ENCODE assay signal across 25 cellular contexts in the genomic region with DNA sequence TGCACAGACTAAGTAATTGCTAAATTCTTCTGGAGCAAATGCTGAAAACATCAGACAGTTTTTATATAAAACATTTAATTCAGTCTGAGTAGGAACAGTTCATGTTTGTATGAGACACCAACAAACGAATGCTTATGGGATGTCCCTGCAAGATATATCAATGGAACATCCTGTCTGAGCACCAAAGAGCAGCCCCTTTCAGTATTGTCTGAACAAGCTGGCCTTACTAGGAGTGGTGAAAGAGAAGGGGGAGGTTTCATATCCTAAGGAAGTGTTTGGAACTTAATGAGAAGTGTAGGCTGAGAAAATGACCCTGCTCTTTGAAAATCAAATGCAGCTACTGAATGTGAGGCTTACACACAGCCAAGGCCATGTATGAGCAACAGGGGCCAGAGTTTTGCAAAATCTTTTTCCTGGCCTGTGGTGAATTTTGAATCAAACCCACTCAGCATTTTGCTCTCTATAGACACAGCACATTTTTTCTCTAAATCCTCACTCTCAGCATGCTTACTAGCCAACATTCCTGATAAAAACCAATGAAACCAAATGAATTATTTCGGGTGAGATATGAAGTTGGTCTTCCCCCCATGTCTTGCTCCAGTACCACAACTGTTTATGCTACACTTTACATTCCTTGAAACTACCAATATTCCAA.
DNase-seq lines count a peak whose midpoint lies in the region; ATAC-seq, FAIRE-seq and TF ChIP-seq lines count a peak whose summit lies in the region.
"Had no signal": no experiment of that assay in that cellular context is flagged by ENCODE, and none has a peak within 500 bp of the region (broad histone marks: within the 10 kb centered on the region; RNA-seq: fewer than 3 reads in every experiment).

No MANE protein-coding gene starts in this region.

- H3K4ac ChIP-seq in H1 (replicated peaks; ENCODE audit: insufficient read length, low read depth, low read length), result no peak overlapping the region
- no peak overlapping the region for H3K4ac ChIP-seq in mesenchymal stem cell (ENCODE audit: low read depth in 1 of 2, low read length in 2 of 2)

- H3K9me3 Mint-ChIP-seq in neural progenitor cell, result peaks cover 2% of the 10 kb centered on the region
- H3K9me3 Mint-ChIP-seq in stimulated activated naive CD8-positive, alpha-beta T cell treated with anti-CD3 and anti-CD28 coated beads, Interleukin-15, amount 100 ng/mL, for 72 hours, result no peaks in the 10 kb centered on the region
- H3K9me3 Mint-ChIP-seq: activated B cell treated with CpG ODN at 0.5 μM for 24 hours; activated naive CD8-positive, alpha-beta T cell treated with anti-CD3 and anti-CD28 coated beads, Interleukin-2, amount 10 ng/mL, durations not matched to agents 7 days and 5 days; type B pancreatic cell had no signal

- H3K4me3 ChIP-seq in AG10803 (ENCODE audit: low read length), result no peak overlapping the region
- H3K4me3 ChIP-seq in SJSA1, result no peak overlapping the region
- H3K4me3 ChIP-seq in H1 (ENCODE audit: extremely low read depth in 1 of 4, insufficient read depth in 2 of 4, low read depth in 3 of 4, low read length in 4 of 4), result no peak overlapping the region
- H3K4me3 ChIP-seq in mesenchymal stem cell (ENCODE audit: insufficient read depth in 1 of 2, low read depth in 1 of 2, low read length in 2 of 2), result no peak overlapping the region
- no peak overlapping the region for H3K4me3 ChIP-seq in neural progenitor cell
- no peak overlapping the region for H3K4me3 ChIP-seq in PC-9
- H3K4me3 ChIP-seq: coronary artery, heart left ventricle, skin epidermis had no signal

- intact Hi-C loops in PC-9 (cut with micrococcal nuclease; ENCODE audit: unreplicated experiment), result no loop called here

- H4K5ac ChIP-seq in H1 (ENCODE audit: insufficient read length, low read depth, low read length), result no peak overlapping the region

- no peak overlapping the region for H3K23ac ChIP-seq in H1 (ENCODE audit: insufficient read length)
- no peak overlapping the region for H3K23ac ChIP-seq in mesenchymal stem cell (ENCODE audit: low read length in 2 of 2)

- H3K18ac ChIP-seq in H1 (ENCODE audit: extremely low read depth, low read length), result no peak overlapping the region
- no peak overlapping the region for H3K18ac ChIP-seq in mesenchymal stem cell (ENCODE audit: low read depth in 1 of 2, low read length in 2 of 2)

- H4K20me1 ChIP-seq in H1 (replicated peaks in 1 of 2; ENCODE audit: control insufficient read depth in 1 of 2, insufficient read depth in 2 of 2, low read length in 2 of 2), result no peaks in the 10 kb centered on the region
- no peaks in the 10 kb centered on the region for H4K20me1 ChIP-seq in neural progenitor cell (ENCODE audit: low read depth)
- H4K20me1 ChIP-seq in PC-9 (ENCODE audit: insufficient read depth), result no peaks in the 10 kb centered on the region

- H3K4me1 ChIP-seq in SJSA1 (replicated peaks), result peaks cover 54% of the 10 kb centered on the region
- no peaks in the 10 kb centered on the region for H3K4me1 ChIP-seq in H1 (replicated peaks in 1 of 4; ENCODE audit: control insufficient read depth in 3 of 4, insufficient read depth in 4 of 4, low read length in 3 of 4)
- no peaks in the 10 kb centered on the region for H3K4me1 ChIP-seq in mesenchymal stem cell (ENCODE audit: control insufficient read depth, insufficient read depth, low read depth, low read length)
- H3K4me1 ChIP-seq in neural progenitor cell, result peaks cover 4% of the 10 kb centered on the region
- H3K4me1 ChIP-seq in PC-9 (replicated peaks; ENCODE audit: insufficient read depth), result no peaks in the 10 kb centered on the region
- H3K4me1 ChIP-seq: heart left ventricle had no signal

- DNase-seq in AG10803 (ENCODE audit: low read depth), result peak; percentile 34
- peak in 1 of 2 experiments; percentile 16 for DNase-seq in SJSA1 (ENCODE audit: low read depth in 1 of 2, low spot score in 2 of 2)
- no peak for DNase-seq in H1 (ENCODE audit: low read depth in 1 of 2, low spot score in 2 of 2)
- DNase-seq in mesenchymal stem cell, result peak; percentile 43
- DNase-seq in neural progenitor cell (ENCODE audit: low spot score), result no peak
- no peak for DNase-seq in PC-9
- DNase-seq in pons (ENCODE audit: low spot score), result no peak
- no peak for DNase-seq in stimulated activated naive CD8-positive, alpha-beta T cell treated with anti-CD3 and anti-CD28 coated beads, Interleukin-15, amount 100 ng/mL, for 72 hours
- DNase-seq: activated B cell treated with CpG ODN at 0.5 μM for 24 hours; activated CD4-positive, alpha-beta T cell treated with anti-CD3 and anti-CD28 coated beads, Interleukin-2, amount 50 U/mL, for 48 hours; activated CD8-positive, alpha-beta memory T cell treated with anti-CD3 and anti-CD28 coated beads, Interleukin-2, amount 50 U/mL, for 4 hours; activated naive CD8-positive, alpha-beta T cell treated with anti-CD3 and anti-CD28 coated beads, Interleukin-2, amount 10 ng/mL, durations not matched to agents 7 days and 5 days; C1 segment of cervical spinal cord; Calu3; heart left ventricle; left cardiac atrium; mesendoderm; NCI-H1105; NCI-H2081 treated with DMSO at 0.1 percent for 48 hours; NCI-H774; nucleus accumbens; stimulated activated CD4-positive, alpha-beta T cell treated with anti-CD3 and anti-CD28 coated beads, Interleukin-1b, Interleukin-23, amount 100 ng/mL, for 48 hours had no signal

- no peaks in the 10 kb centered on the region for H3K27me3 Mint-ChIP-seq in neural progenitor cell (ENCODE audit: insufficient read depth, low read depth)
- H3K27me3 Mint-ChIP-seq in stimulated activated naive CD8-positive, alpha-beta T cell treated with anti-CD3 and anti-CD28 coated beads, Interleukin-15, amount 100 ng/mL, for 72 hours, result no peaks in the 10 kb centered on the region
- H3K27me3 Mint-ChIP-seq: activated B cell treated with CpG ODN at 0.5 μM for 24 hours; activated naive CD8-positive, alpha-beta T cell treated with anti-CD3 and anti-CD28 coated beads, Interleukin-2, amount 10 ng/mL, durations not matched to agents 7 days and 5 days; type B pancreatic cell had no signal

- H3F3A ChIP-seq in neural progenitor cell (ENCODE audit: low read depth), result peaks cover 17% of the 10 kb centered on the region
- H3F3A ChIP-seq in PC-9 (ENCODE audit: insufficient read depth, low read depth), result no peaks in the 10 kb centered on the region; the same call in 1 of the 2 replicates

- H3K23me2 ChIP-seq in H1 (ENCODE audit: low read depth, low read length), result no peaks in the 10 kb centered on the region

- peak; percentile 28 for FAIRE-seq in H1 (lab: Jason Lieb, UNC)

- H2BK120ac ChIP-seq in H1 (replicated peaks; ENCODE audit: low read depth, low read length), result no peak overlapping the region
- H2BK120ac ChIP-seq in mesenchymal stem cell (ENCODE audit: low read depth, low read length), result no peak overlapping the region

- H3K9ac ChIP-seq in H1 (replicated peaks in 1 of 4; ENCODE audit: extremely low read depth in 1 of 4, low read depth in 3 of 4, low read length in 3 of 4), result no peak overlapping the region; a peak in 1 of 7 replicates
- H3K9ac ChIP-seq in mesenchymal stem cell (ENCODE audit: low read length), result no peak overlapping the region
- no peak overlapping the region for H3K9ac ChIP-seq in neural progenitor cell

- H3K56ac ChIP-seq in H1 (replicated peaks; ENCODE audit: insufficient read length, low read depth, low read length), result no peak overlapping the region

- no peak overlapping the region for H2BK20ac ChIP-seq in H1 (ENCODE audit: low read length)

- no peaks in the 10 kb centered on the region for H3K9me2 ChIP-seq in PC-9 (ENCODE audit: insufficient read depth)

- H4K8ac ChIP-seq in H1 (ENCODE audit: extremely low read depth, insufficient read depth, low read length) (no peak overlapping the region), mesenchymal stem cell (ENCODE audit: low read length) (no peak overlapping the region)

- POLR2A ChIA-PET in H1 (lab: Charles Lee; ENCODE audit: partially characterized antibody), result no interaction called here
- POLR2A ChIA-PET in PC-9 (lab: Charles Lee; ENCODE audit: unreplicated experiment), result interaction anchor here (0.6 kb wide), 1 partner anchor 154 kb away, joined by 3 read pairs; no protein-coding TSS in a partner anchor

- no peak overlapping the region for H2BK5ac ChIP-seq in H1 (ENCODE audit: low read depth, low read length)
- H2BK5ac ChIP-seq in mesenchymal stem cell (ENCODE audit: low read depth, low read length, poor library complexity, severe bottlenecking), result peak overlapping the region; percentile 19

- H3K4me1 Mint-ChIP-seq in neural progenitor cell, result peaks cover 9% of the 10 kb centered on the region
- H3K4me1 Mint-ChIP-seq in stimulated activated naive CD8-positive, alpha-beta T cell treated with anti-CD3 and anti-CD28 coated beads, Interleukin-15, amount 100 ng/mL, for 72 hours, result no peaks in the 10 kb centered on the region
- H3K4me1 Mint-ChIP-seq: activated B cell treated with CpG ODN at 0.5 μM for 24 hours; activated naive CD8-positive, alpha-beta T cell treated with anti-CD3 and anti-CD28 coated beads, Interleukin-2, amount 10 ng/mL, durations not matched to agents 7 days and 5 days had no signal

- no peak for ATAC-seq in stimulated activated naive CD8-positive, alpha-beta T cell treated with anti-CD3 and anti-CD28 coated beads, Interleukin-15, amount 100 ng/mL, for 72 hours
- ATAC-seq: heart left ventricle, left cardiac atrium had no signal

- CTCF ChIA-PET in H1 (lab: Charles Lee; ENCODE audit: partially characterized antibody), result no interaction called here
- CTCF ChIA-PET in PC-9 (lab: Charles Lee), result no interaction called here

- no peak overlapping the region for H2BK12ac ChIP-seq in H1 (ENCODE audit: low read depth, low read length)
- no peak overlapping the region for H2BK12ac ChIP-seq in mesenchymal stem cell (ENCODE audit: low read length in 2 of 2)

- no peak for TF ChIP-seq RAD21 in H1 (IDR thresholded peaks at IDR 0.05 in 1 of 2, conservative IDR thresholded peaks at IDR 0.05 in 1 of 2; ENCODE audit: low read depth in 2 of 2, low read length in 2 of 2)

- BruUV-seq in PC-9 (replicated peaks; lab: Mats Ljungman, UMichigan), result no TSS peak

- H3K9me3 ChIP-seq in SJSA1 (replicated peaks), result no peaks in the 10 kb centered on the region
- H3K9me3 ChIP-seq in H1 (ENCODE audit: insufficient read depth in 2 of 2, low read depth in 1 of 2, low read length in 1 of 2), result no peaks in the 10 kb centered on the region
- H3K9me3 ChIP-seq in mesenchymal stem cell (ENCODE audit: control insufficient read depth, low read length), result no peaks in the 10 kb centered on the region
- no peaks in the 10 kb centered on the region for H3K9me3 ChIP-seq in neural progenitor cell (ENCODE audit: low read depth)
- no peaks in the 10 kb centered on the region for H3K9me3 ChIP-seq in PC-9 (ENCODE audit: insufficient read depth, low read depth)
- H3K9me3 ChIP-seq: heart left ventricle had no signal

- no peak overlapping the region for H4K91ac ChIP-seq in H1 (replicated peaks; ENCODE audit: insufficient read length, low read length)
- no peak overlapping the region for H4K91ac ChIP-seq in mesenchymal stem cell (ENCODE audit: low read length)

- H3K79me1 ChIP-seq in H1 (ENCODE audit: low read depth, low read length), result no peaks in the 10 kb centered on the region
- no peaks in the 10 kb centered on the region for H3K79me1 ChIP-seq in mesenchymal stem cell (replicated peaks; ENCODE audit: low read length, poor library complexity, severe bottlenecking)

- H3K27ac ChIP-seq in SJSA1, result peak overlapping the region; percentile 44; the same call in 1 of the 2 replicates
- H3K27ac ChIP-seq in H1 (ENCODE audit: low read depth, low read length), result no peak overlapping the region
- H3K27ac ChIP-seq in mesenchymal stem cell (ENCODE audit: low read length, poor library complexity, severe bottlenecking), result no peak overlapping the region
- no peak overlapping the region for H3K27ac ChIP-seq in neural progenitor cell
- no peak overlapping the region for H3K27ac ChIP-seq in PC-9
- H3K27ac ChIP-seq: coronary artery, heart left ventricle, skin epidermis had no signal

- no peak overlapping the region for H3K27ac Mint-ChIP-seq in neural progenitor cell
- H3K27ac Mint-ChIP-seq in stimulated activated naive CD8-positive, alpha-beta T cell treated with anti-CD3 and anti-CD28 coated beads, Interleukin-15, amount 100 ng/mL, for 72 hours, result no peak overlapping the region
- H3K27ac Mint-ChIP-seq: activated B cell treated with CpG ODN at 0.5 μM for 24 hours; activated naive CD8-positive, alpha-beta T cell treated with anti-CD3 and anti-CD28 coated beads, Interleukin-2, amount 10 ng/mL, durations not matched to agents 7 days and 5 days; type B pancreatic cell had no signal

- TF ChIP-seq EP300 in H1 (IDR thresholded peaks at IDR 0.05; ENCODE audit: borderline replicate concordance in 1 of 2, low read depth in 2 of 2, low read length in 2 of 2), result no peak

- H3K36me3 ChIP-seq in SJSA1 (no peaks in the 10 kb centered on the region), H1 (ENCODE audit: control insufficient read depth in 2 of 4, insufficient read depth in 4 of 4, low read length in 3 of 4) (no peaks in the 10 kb centered on the region), mesenchymal stem cell (ENCODE audit: control insufficient read depth in 1 of 2, insufficient read depth in 2 of 2, low read depth in 1 of 2, low read length in 2 of 2) (no peaks in the 10 kb centered on the region), neural progenitor cell (no peaks in the 10 kb centered on the region), PC-9 (ENCODE audit: low read depth) (no peaks in the 10 kb centered on the region)
- H3K36me3 ChIP-seq: heart left ventricle had no signal

- no peaks in the 10 kb centered on the region for H3K36me3 Mint-ChIP-seq in neural progenitor cell
- H3K36me3 Mint-ChIP-seq: activated naive CD8-positive, alpha-beta T cell treated with anti-CD3 and anti-CD28 coated beads, Interleukin-2, amount 10 ng/mL, durations not matched to agents 7 days and 5 days; type B pancreatic cell had no signal

- H3K27me3 ChIP-seq in SJSA1 (replicated peaks) (no peaks in the 10 kb centered on the region), H1 (replicated peaks in 1 of 4; ENCODE audit: control insufficient read depth in 3 of 4, extremely low read depth in 1 of 4, insufficient read depth in 3 of 4, low read length in 3 of 4) (no peaks in the 10 kb centered on the region), mesenchymal stem cell (ENCODE audit: control insufficient read depth in 1 of 2, insufficient read depth in 1 of 2, low read length in 2 of 2) (peaks cover 0 to 22% of the 10 kb centered on the region in 2 experiments), neural progenitor cell (no peaks in the 10 kb centered on the region), PC-9 (ENCODE audit: insufficient read depth, low read depth) (no peaks in the 10 kb centered on the region)

- H2BK15ac ChIP-seq in H1 (ENCODE audit: low read length) (no peak overlapping the region), mesenchymal stem cell (ENCODE audit: low read depth, poor library complexity, severe bottlenecking) (no peak overlapping the region)

- H2AFZ ChIP-seq in H1 (ENCODE audit: low read length) (no peak overlapping the region), mesenchymal stem cell (ENCODE audit: low read depth, low read length) (no peak overlapping the region), neural progenitor cell (replicated peaks) (no peak overlapping the region), PC-9 (no peak overlapping the region)

- WGBS in H1 (ENCODE audit: extremely low coverage in 1 of 2, insufficient coverage in 1 of 2, insufficient read length in 1 of 2, insufficient replicate concordance in 2 of 2, low coverage in 1 of 2, low lambda C conversion rate in 2 of 2, missing lambda C conversion rate in 1 of 2), 2 experiments, result 88% methylated on average over 2 of the region's 2 CpGs; no CpG with 5 or more reads in 1 of the 2 experiments
- WGBS in mesenchymal stem cell, result 67% methylated on average over 1 of the region's 2 CpGs

- TF ChIP-seq POLR2A in H1 (IDR thresholded peaks at IDR 0.05; ENCODE audit: control extremely low read depth in 1 of 2, low read depth in 2 of 2, low read length in 2 of 2), result no peak

- H3K14ac ChIP-seq in H1 (ENCODE audit: insufficient read length) (no peak overlapping the region), mesenchymal stem cell (ENCODE audit: low read length in 2 of 2) (no peak overlapping the region)

- no peak overlapping the region for H3K4me2 ChIP-seq in H1 (ENCODE audit: insufficient read depth in 1 of 2, low read depth in 2 of 2, low read length in 2 of 2)
- H3K4me2 ChIP-seq in mesenchymal stem cell (ENCODE audit: low read length, poor library complexity, severe bottlenecking), result no peak overlapping the region
- no peak overlapping the region for H3K4me2 ChIP-seq in neural progenitor cell
- no peak overlapping the region for H3K4me2 ChIP-seq in PC-9

- no peak overlapping the region for H3K4me3 Mint-ChIP-seq in neural progenitor cell
- no peak overlapping the region for H3K4me3 Mint-ChIP-seq in stimulated activated naive CD8-positive, alpha-beta T cell treated with anti-CD3 and anti-CD28 coated beads, Interleukin-15, amount 100 ng/mL, for 72 hours
- H3K4me3 Mint-ChIP-seq: activated B cell treated with CpG ODN at 0.5 μM for 24 hours; activated naive CD8-positive, alpha-beta T cell treated with anti-CD3 and anti-CD28 coated beads, Interleukin-2, amount 10 ng/mL, durations not matched to agents 7 days and 5 days; type B pancreatic cell had no signal

- no peaks in the 10 kb centered on the region for H3K79me2 ChIP-seq in H1 (ENCODE audit: control insufficient read depth in 1 of 2, insufficient read depth in 2 of 2, low read length in 2 of 2)
- no peaks in the 10 kb centered on the region for H3K79me2 ChIP-seq in neural progenitor cell (ENCODE audit: low read depth)
- H3K79me2 ChIP-seq in PC-9 (ENCODE audit: low read depth), result no peaks in the 10 kb centered on the region

- TF ChIP-seq CTCF in AG10803 (conservative IDR thresholded peaks at IDR 0.05; ENCODE audit: low read length), result no peak
- TF ChIP-seq CTCF in H1 (IDR thresholded peaks at IDR 0.05; ENCODE audit: control extremely low read depth in 1 of 3, insufficient read depth in 1 of 3, low read depth in 1 of 3, low read length in 3 of 3), result no peak
- TF ChIP-seq CTCF in neural progenitor cell (IDR thresholded peaks at IDR 0.05), result no peak
- TF ChIP-seq CTCF in PC-9 (conservative IDR thresholded peaks at IDR 0.05), result no peak

- H2AK5ac ChIP-seq in H1 (ENCODE audit: low read depth, low read length) (no peak overlapping the region), mesenchymal stem cell (ENCODE audit: low read length, severe bottlenecking) (no peak overlapping the region)

Comparison
In these comparisons a context has a peak if more than half of its experiments do, and no peak if none do; other contexts are left out.
1. DNase-seq: peak in AG10803 (single experiment) and mesenchymal stem cell (single experiment); none in H1 (0 of 2), neural progenitor cell (single experiment), PC-9 (0 of 2), pons (single experiment) and stimulated activated naive CD8-positive, alpha-beta T cell treated with anti-CD3 and anti-CD28 coated beads, Interleukin-15, amount 100 ng/mL, for 72 hours (0 of 2).